In the genomic region with DNA sequence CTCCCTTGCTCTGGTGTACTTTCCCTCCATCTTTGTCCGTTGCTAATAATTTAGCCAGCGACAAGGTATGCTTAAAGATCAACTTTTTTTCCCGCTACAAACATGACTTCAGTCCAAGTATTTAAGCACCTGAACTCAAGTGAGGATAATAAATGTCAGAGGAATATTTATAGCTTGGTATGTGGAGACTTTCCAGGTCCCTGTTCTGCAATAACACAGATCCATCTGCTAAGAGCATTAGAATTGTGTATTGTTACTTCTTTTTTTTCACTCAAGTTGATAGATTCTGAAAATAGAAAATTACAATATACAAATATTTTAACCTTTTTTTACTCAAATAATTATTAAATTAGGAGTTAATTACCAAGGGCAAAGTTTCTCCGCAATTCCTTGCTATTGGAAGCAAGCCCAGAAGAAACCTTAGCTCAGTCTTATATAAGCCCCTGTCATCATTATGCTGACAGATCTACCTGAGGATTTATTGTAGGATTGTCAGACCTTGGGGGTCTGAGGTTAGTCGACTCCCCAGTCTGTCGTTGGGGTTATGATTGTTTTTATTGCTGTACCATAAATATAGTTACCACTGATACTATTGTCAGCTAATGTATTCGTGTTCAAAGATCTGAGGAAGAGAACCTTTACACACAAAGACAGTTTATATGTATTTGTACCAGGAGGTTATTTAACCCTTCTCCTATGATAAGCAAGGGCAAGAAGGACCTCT, we compare ENCODE assay signal across 15 cellular contexts.
"Had no signal": no experiment of that assay in that cellular context is flagged by ENCODE, and none has a peak within 500 bp of the region (broad histone marks: within the 10 kb centered on the region; RNA-seq: fewer than 3 reads in every experiment).

No MANE protein-coding gene starts in this region.

- ATAC-seq: activated CD8-positive, alpha-beta T cell treated with anti-CD3 and anti-CD28 coated beads for 36 hours; activated naive CD8-positive, alpha-beta T cell treated with anti-CD3 and anti-CD28 coated beads, Interleukin-2, amount 50 U/mL, for 24 hours; activated T-cell treated with anti-CD3 and anti-CD28 coated beads, Interleukin-2, amount 50 U/mL, for 4 hours; left colon had no signal

- DNase-seq: activated B cell treated with CpG ODN at 0.5 μM for 24 hours; activated CD4-positive, alpha-beta T cell treated with anti-CD3 and anti-CD28 coated beads, Interleukin-2, amount 50 U/mL, for 1 hour; activated CD8-positive, alpha-beta T cell treated with anti-CD3 and anti-CD28 coated beads for 36 hours; activated naive CD8-positive, alpha-beta T cell treated with anti-CD3 and anti-CD28 coated beads, Interleukin-2, amount 50 U/mL, for 24 hours; activated T-cell treated with anti-CD3 and anti-CD28 coated beads, Interleukin-2, amount 50 U/mL, for 4 hours; amygdala; dorsolateral prefrontal cortex; effector memory CD4-positive, alpha-beta T cell; gastrocnemius medialis; glutamatergic neuron; islet precursor cell; left colon; spleen; stimulated activated naive CD4-positive, alpha-beta T cell; T-helper 1 cell had no signal
